Comparison of ENCODE assay signal across 15 cellular contexts in the genomic region with DNA sequence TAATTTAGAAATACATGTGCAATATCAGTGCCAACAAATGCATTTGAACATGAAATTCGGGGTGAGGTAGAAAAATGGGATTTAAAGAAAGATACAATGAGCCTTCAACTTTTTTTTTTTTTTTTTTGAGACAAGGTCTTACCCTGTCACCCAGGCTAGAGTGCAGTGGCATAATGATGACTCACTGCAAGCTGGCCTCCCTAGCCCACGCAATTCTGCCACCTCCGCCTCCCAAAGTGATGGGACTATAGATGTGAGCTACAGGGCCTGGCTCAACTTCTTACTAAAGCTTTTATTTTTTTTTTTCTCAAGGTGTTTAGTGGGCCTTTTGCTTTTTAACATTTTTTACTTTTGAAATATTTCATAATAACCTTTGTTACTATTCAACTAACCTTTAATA.
"Had no signal": no experiment of that assay in that cellular context is flagged by ENCODE, and none has a peak within 500 bp of the region (broad histone marks: within the 10 kb centered on the region; RNA-seq: fewer than 3 reads in every experiment).

No MANE protein-coding gene starts in this region.

- H3K4me2 ChIP-seq: smooth muscle cell had no signal

- H3K4me3 ChIP-seq: esophagus squamous epithelium, gastroesophageal sphincter, right atrium auricular region, smooth muscle cell, tibial artery, upper lobe of left lung, vagina had no signal

- H3K4me1 ChIP-seq: esophagus squamous epithelium, gastroesophageal sphincter, right atrium auricular region, tibial artery, upper lobe of left lung, vagina had no signal

- H3K27ac ChIP-seq: esophagus squamous epithelium, gastroesophageal sphincter, right atrium auricular region, tibial artery, upper lobe of left lung, vagina had no signal

- ATAC-seq: effector memory CD8-positive, alpha-beta T cell; gastroesophageal sphincter; left colon; naive thymus-derived CD4-positive, alpha-beta T cell; stimulated activated memory B cell treated with anti-CD40 and anti-IgM and Interleukin-4, amounts not matched to agents 10 μg/mL and 1 μg/mL and 100 μg/mL, for 72 hours had no signal

- H3K36me3 ChIP-seq: esophagus squamous epithelium, gastroesophageal sphincter, right atrium auricular region, tibial artery, upper lobe of left lung, vagina had no signal

- H3K27me3 ChIP-seq: esophagus squamous epithelium, gastroesophageal sphincter, right atrium auricular region, tibial artery, upper lobe of left lung, vagina had no signal

- DNase-seq: effector memory CD8-positive, alpha-beta T cell; esophagus squamous epithelium; foreskin fibroblast; glutamatergic neuron; left colon; naive thymus-derived CD4-positive, alpha-beta T cell; nephron progenitor cell; stimulated activated CD4-positive, alpha-beta T cell treated with anti-CD3 and anti-CD28 coated beads, Interleukin-4, amount 100 ng/mL, for 24 hours; tibial artery; upper lobe of left lung had no signal

- H3K9me3 ChIP-seq: esophagus squamous epithelium, gastroesophageal sphincter, right atrium auricular region, tibial artery, upper lobe of left lung, vagina had no signal
